In genomic region chr1:54763814-54764131, GRCh38 we compare ENCODE assay signal across 8 cellular contexts. TPM values are rescaled to one million over a fixed set of nuclear protein-coding genes. Genes with fewer than 3 reads are reported as not detected.
DNase-seq lines count a peak whose midpoint lies in the region; ATAC-seq and TF ChIP-seq lines count a peak whose summit lies in the region.

No MANE protein-coding gene starts in this region.

- no peak for ATAC-seq in Right ventricle myocardium superior (ENCODE audit: poor library complexity)
- ATAC-seq in HG03342 (IDR thresholded peaks at IDR 0.05; ENCODE audit: unreplicated experiment), result no peak

- H3K27ac ChIP-seq in left ventricle myocardium inferior (replicated peaks) (peak overlapping the region; percentile 79), tibial nerve (peak overlapping the region in 3 of 4 donors; percentile 62 to 80 (median 75))

- peak overlapping the region; percentile 87 for H3K4me3 ChIP-seq in left ventricle myocardium inferior
- H3K4me3 ChIP-seq in kidney epithelial cell (ENCODE audit: low read depth, low read length), result peak overlapping the region; percentile 73
- H3K4me3 ChIP-seq in tibial nerve, result peak overlapping the region; percentile 59 to 78 (median 68)

- no peaks in the 10 kb centered on the region for H3K9me3 ChIP-seq in left ventricle myocardium inferior (replicated peaks)
- no peaks in the 10 kb centered on the region for H3K9me3 ChIP-seq in tibial nerve

- TF ChIP-seq CTCF in left ventricle myocardium inferior (IDR thresholded peaks at IDR 0.05; ENCODE audit: borderline replicate concordance) (no peak), kidney epithelial cell (IDR thresholded peaks at IDR 0.05; ENCODE audit: insufficient read depth, low read length, poor library complexity, severe bottlenecking) (no peak), tibial nerve (IDR thresholded peaks at IDR 0.05) (no peak)

- H3K4me1 ChIP-seq in left ventricle myocardium inferior, result peaks cover 18% of the 10 kb centered on the region
- H3K4me1 ChIP-seq in tibial nerve, result peaks cover 0 to 21% (median 6%) of the 10 kb centered on the region in 4 donors

- TF ChIP-seq EP300 in tibial nerve (IDR thresholded peaks at IDR 0.05), result no peak

- WGBS in tibial nerve, 2 donors, result 1 to 2% methylated on average over 11 of the region's 11 CpGs

- intact Hi-C loops in left ventricle myocardium inferior (cut with micrococcal nuclease), result no loop called here
- intact Hi-C loops in Right ventricle myocardium superior (cut with DNase I), result no loop called here

- H3K27me3 ChIP-seq in left ventricle myocardium inferior (ENCODE audit: low read depth) (no peaks in the 10 kb centered on the region), kidney epithelial cell (ENCODE audit: control insufficient read depth, insufficient read depth, low read length) (no peaks in the 10 kb centered on the region), tibial nerve (no peaks in the 10 kb centered on the region)

- peaks cover under 1% of the 10 kb centered on the region for H3K36me3 ChIP-seq in left ventricle myocardium inferior
- H3K36me3 ChIP-seq in kidney epithelial cell (ENCODE audit: control insufficient read depth, insufficient read depth, low read length), result no peaks in the 10 kb centered on the region
- H3K36me3 ChIP-seq in tibial nerve, result peaks cover 0 to 6% (median 0%) of the 10 kb centered on the region in 3 donors

- TF ChIP-seq POLR2A in tibial nerve (IDR thresholded peaks at IDR 0.05), result no peak

- DNase-seq in left ventricle myocardium inferior (no peak), Right ventricle myocardium superior (no peak), kidney epithelial cell (ENCODE audit: low read depth) (no peak), tibial nerve (ENCODE audit: low spot score in 2 of 2) (no peak), dermis blood vessel endothelial cell (no peak), UCSD-AML1 (lab: John Stamatoyannopoulos, UW; ENCODE audit: unreplicated experiment) (no peak)
- peak; percentile 20 for DNase-seq in activated naive CD4-positive, alpha-beta T cell treated with anti-CD3 and anti-CD28 coated beads, Interleukin-2, amount 50 U/mL, for 16 hours

RNA-seq across cellular contexts. Expression of gene PARS2, which starts 0.6 kb away (rescaled TPM):
- 5.1 TPM for total RNA-seq in left ventricle myocardium inferior
- total RNA-seq in Right ventricle myocardium superior, result 4.0 TPM
- total RNA-seq in kidney epithelial cell, result 10.8 and 11.5 TPM in 2 replicates
- total RNA-seq in tibial nerve, result 10 to 100 TPM in 1 of 4 donors, 1 to 10 TPM in 3; 3.3 to 11.4 (median 5.4) TPM
- total RNA-seq in dermis blood vessel endothelial cell, result 4.8 and 5.3 TPM in 2 replicates

RNA-seq across cellular contexts. Expression of gene TTC22, which starts 37.4 kb away (rescaled TPM):
- 0.14 TPM for total RNA-seq in left ventricle myocardium inferior
- not detected for total RNA-seq in Right ventricle myocardium superior
- total RNA-seq in kidney epithelial cell, result 5.3 and 5.7 TPM in 2 replicates
- not detected for total RNA-seq in tibial nerve
- 0.17 TPM in 1 of 2 replicates, not detected in the other for total RNA-seq in dermis blood vessel endothelial cell

RNA-seq across cellular contexts. Expression of gene TTC4, which starts 48.1 kb away (rescaled TPM):
- total RNA-seq in left ventricle myocardium inferior (16.1 TPM), Right ventricle myocardium superior (14.8 TPM), kidney epithelial cell (29.6 and 30.8 TPM in 2 replicates), tibial nerve (10 to 100 TPM; 14.6 to 29.7 (median 20.8) TPM), dermis blood vessel endothelial cell (21.3 and 21.8 TPM in 2 replicates)
